8 cellular contexts compared by ENCODE assay signal in genomic region chr12:57621497-57622292, GRCh38. TPM values are rescaled to one million over a fixed set of nuclear protein-coding genes. Genes with fewer than 3 reads are reported as not detected.
DNase-seq lines count a peak whose midpoint lies in the region; ATAC-seq and TF ChIP-seq lines count a peak whose summit lies in the region.

No MANE protein-coding gene starts in this region.

- DNase-seq in NCI-H510A treated with DMSO at 0.1 percent for 48 hours (lab: John Stamatoyannopoulos, UW) (peak; percentile 45), NCI-H510A (lab: John Stamatoyannopoulos, UW) (no peak), dermis blood vessel endothelial cell (peak; percentile 54), lung (ENCODE audit: low spot score) (peak; percentile 47)
- peak; percentile 65 for DNase-seq in activated CD4-positive, CD25-positive, alpha-beta regulatory T cell treated with anti-CD3 and anti-CD28 coated beads, Interleukin-2, amount 50 U/mL, for 72 hours
- peak; percentile 58 to 79 for DNase-seq in stimulated activated effector memory CD8-positive, alpha-beta T cell treated with anti-CD3 and anti-CD28 coated beads, Interleukin-12 subunit alpha, Interleukin-12 subunit beta, amount 100 ng/mL, for 72 hours (ENCODE audit: low spot score in 2 of 2)

- no peak overlapping the region for H3K27ac Mint-ChIP-seq in stimulated activated effector memory CD8-positive, alpha-beta T cell treated with anti-CD3 and anti-CD28 coated beads, Interleukin-12 subunit alpha, Interleukin-12 subunit beta, amount 100 ng/mL, for 72 hours

- no peaks in the 10 kb centered on the region for H3K9me3 Mint-ChIP-seq in stimulated activated effector memory CD8-positive, alpha-beta T cell treated with anti-CD3 and anti-CD28 coated beads, Interleukin-12 subunit alpha, Interleukin-12 subunit beta, amount 100 ng/mL, for 72 hours

- 1 to 2% methylated on average over 41 to 49 of the region's 49 CpGs for WGBS in lung, 2 donors

- H3K9me3 ChIP-seq in lung (ENCODE audit: control insufficient read depth in 2 of 2, insufficient read depth in 1 of 2, low read length in 1 of 2): no peaks in the 10 kb centered on the region

- H3K4me3 Mint-ChIP-seq in stimulated activated effector memory CD8-positive, alpha-beta T cell treated with anti-CD3 and anti-CD28 coated beads, Interleukin-12 subunit alpha, Interleukin-12 subunit beta, amount 100 ng/mL, for 72 hours: peak overlapping the region; percentile 80

- no peaks in the 10 kb centered on the region for H3K36me3 ChIP-seq in lung (ENCODE audit: control insufficient read depth in 2 of 2, insufficient read depth in 2 of 2, low read length in 2 of 2)

- H3K4me1 ChIP-seq in lung (ENCODE audit: control insufficient read depth in 2 of 2, insufficient read depth in 2 of 2, low read length in 2 of 2): peaks cover 0 to 7% of the 10 kb centered on the region in 2 donors

- peak; percentile 78 for ATAC-seq in lung (ENCODE audit: insufficient read depth, low FRiP score)
- ATAC-seq in stimulated activated effector memory CD8-positive, alpha-beta T cell treated with anti-CD3 and anti-CD28 coated beads, Interleukin-12 subunit alpha, Interleukin-12 subunit beta, amount 100 ng/mL, for 72 hours: peak; percentile 78
- no peak for ATAC-seq in GM19351 (IDR thresholded peaks at IDR 0.05; ENCODE audit: unreplicated experiment)

- peak; percentile 91 for TF ChIP-seq CTCF in LNCAP (IDR thresholded peaks at IDR 0.05)
- peak; percentile 58 for TF ChIP-seq CTCF in lung (IDR thresholded peaks at IDR 0.05; ENCODE audit: control extremely low read depth, extremely low read depth)

- H3K4me1 Mint-ChIP-seq in stimulated activated effector memory CD8-positive, alpha-beta T cell treated with anti-CD3 and anti-CD28 coated beads, Interleukin-12 subunit alpha, Interleukin-12 subunit beta, amount 100 ng/mL, for 72 hours: peaks cover 39% of the 10 kb centered on the region

- H3K27me3 ChIP-seq in lung (ENCODE audit: control insufficient read depth, insufficient read depth): peaks cover 2% of the 10 kb centered on the region

- no peaks in the 10 kb centered on the region for H3K36me3 Mint-ChIP-seq in stimulated activated effector memory CD8-positive, alpha-beta T cell treated with anti-CD3 and anti-CD28 coated beads, Interleukin-12 subunit alpha, Interleukin-12 subunit beta, amount 100 ng/mL, for 72 hours

- H3K27ac ChIP-seq in lung (ENCODE audit: low read depth in 1 of 2, low read length in 1 of 2): no peak overlapping the region

- no peak overlapping the region for H3K4me3 ChIP-seq in lung

RNA-seq across cellular contexts. Expression of gene ARHGEF25, which starts 10.5 kb away (rescaled TPM):
- total RNA-seq in dermis blood vessel endothelial cell: 0.68 and 0.74 TPM in 2 replicates
- 10 to 100 TPM; 12.3 to 23.0 TPM for total RNA-seq in lung
- polyA plus RNA-seq in lung: 10 to 100 TPM in 1 of 2 donors, 1 to 10 TPM in 1; 7.8 to 10.4 TPM

RNA-seq across cellular contexts. Expression of gene B4GALNT1, which starts 11.3 kb away (rescaled TPM):
- 0.14 TPM in 1 of 2 replicates, not detected in the other for total RNA-seq in dermis blood vessel endothelial cell
- total RNA-seq in lung: 1 to 10 TPM in 1 of 2 donors, under 1 TPM in 1; 0.51 to 2.5 TPM
- polyA plus RNA-seq in lung: under 1 TPM; 0.53 to 0.93 TPM

RNA-seq across cellular contexts. Expression of gene DTX3, which starts 17.1 kb away (rescaled TPM):
- total RNA-seq in dermis blood vessel endothelial cell (1.9 and 2.4 TPM in 2 replicates), lung (10 to 100 TPM; 26.6 to 40.1 TPM)
- polyA plus RNA-seq in lung: 10 to 100 TPM; 13.9 to 23.2 TPM

RNA-seq across cellular contexts. Expression of gene PIP4K2C, which starts 30.7 kb away (rescaled TPM):
- 10.2 and 15.4 TPM in 2 replicates for total RNA-seq in dermis blood vessel endothelial cell
- 10 to 100 TPM; 19.3 to 42.2 TPM for total RNA-seq in lung
- 10 to 100 TPM; 13.7 to 22.3 TPM for polyA plus RNA-seq in lung
